ENCODE assay signal across 1 cellular context in genomic region chr7:43211276-43211675, GRCh38.
TF ChIP-seq lines count a peak whose summit lies in the region.

No MANE protein-coding gene starts in this region.

TF ChIP-seq in HCT116, 20 proteins besides CTCF, POLR2A, EP300 and RAD21:
- TF ChIP-seq REST (IDR thresholded peaks at IDR 0.05; ENCODE audit: low read depth) (no peak), JUND (IDR thresholded peaks at IDR 0.05) (no peak), SIN3A (IDR thresholded peaks at IDR 0.05; ENCODE audit: low read depth) (no peak), ATF3 (IDR thresholded peaks at IDR 0.05) (no peak), CBX3 (IDR thresholded peaks at IDR 0.05; ENCODE audit: low read depth) (no peak), YY1 (IDR thresholded peaks at IDR 0.05; ENCODE audit: extremely low read depth, insufficient replicate concordance, low read depth, low read length) (no peak), EZH2phosphoT487 (IDR thresholded peaks at IDR 0.05; ENCODE audit: borderline replicate concordance) (no peak), FOSL1 (IDR thresholded peaks at IDR 0.05; ENCODE audit: low read depth) (no peak), ZBTB33 (IDR thresholded peaks at IDR 0.05; ENCODE audit: extremely low read depth, insufficient replicate concordance, low read length) (no peak)
TF ChIP-seq in HCT116: peak in this region for 0.
